Comparison of ENCODE assay signal across 1 cellular context in the genomic region with DNA sequence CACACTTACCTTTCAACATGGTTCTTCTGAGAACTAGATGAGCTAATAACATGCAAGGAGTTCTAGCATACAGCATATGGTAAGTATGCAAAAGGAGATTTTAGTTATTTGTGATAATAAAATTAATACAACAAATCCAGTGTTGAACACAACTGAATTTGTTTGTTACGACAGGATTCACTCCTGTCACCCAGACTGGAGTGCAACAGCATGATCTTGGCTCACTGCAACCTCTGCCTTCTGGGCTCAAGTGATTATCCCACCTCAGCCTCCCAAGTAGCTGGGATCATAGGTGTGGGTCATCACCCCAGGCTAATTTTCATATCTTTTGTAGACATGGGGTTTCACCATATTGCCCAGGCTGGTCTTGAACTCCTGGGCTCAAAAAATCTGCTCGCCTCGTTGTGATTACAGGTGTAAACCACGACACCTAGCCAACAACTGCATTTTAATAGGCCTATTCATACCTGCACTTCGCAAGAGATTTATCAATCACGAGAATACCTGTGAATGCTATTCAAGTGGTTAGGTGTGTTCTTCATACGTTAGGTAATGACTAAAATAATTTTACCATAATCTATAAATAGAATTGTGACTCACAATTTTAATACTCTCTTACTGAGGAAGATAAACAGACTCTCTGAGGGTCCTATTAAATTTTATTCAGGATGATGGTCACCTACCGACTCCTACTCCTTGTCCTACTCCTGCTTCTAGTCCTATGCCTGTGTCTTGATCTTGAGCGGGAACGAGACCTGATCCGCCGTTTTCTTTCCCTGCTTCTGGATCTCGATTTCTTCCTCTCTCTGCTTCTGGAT.
A peak's percentile ranks its signal among the peaks of the same experiment; 100 is the strongest.
TF ChIP-seq lines count a peak whose summit lies in the region.

No MANE protein-coding gene starts in this region.

TF ChIP-seq in K562, 482 proteins besides CTCF, POLR2A, EP300 and RAD21:
- peak; percentile 36; the same call in 1 of the 2 replicates for TF ChIP-seq RBFOX2 (IDR thresholded peaks at IDR 0.05; ENCODE audit: low read depth, low read length)
- no peak for TF ChIP-seq ETV5 (CRISPR knock-in tag; IDR thresholded peaks at IDR 0.05; ENCODE audit: low read depth)
- TF ChIP-seq STAG1 (CRISPR knock-in tag; IDR thresholded peaks at IDR 0.05; ENCODE audit: borderline replicate concordance), result no peak
- TF ChIP-seq, protein P1, sequence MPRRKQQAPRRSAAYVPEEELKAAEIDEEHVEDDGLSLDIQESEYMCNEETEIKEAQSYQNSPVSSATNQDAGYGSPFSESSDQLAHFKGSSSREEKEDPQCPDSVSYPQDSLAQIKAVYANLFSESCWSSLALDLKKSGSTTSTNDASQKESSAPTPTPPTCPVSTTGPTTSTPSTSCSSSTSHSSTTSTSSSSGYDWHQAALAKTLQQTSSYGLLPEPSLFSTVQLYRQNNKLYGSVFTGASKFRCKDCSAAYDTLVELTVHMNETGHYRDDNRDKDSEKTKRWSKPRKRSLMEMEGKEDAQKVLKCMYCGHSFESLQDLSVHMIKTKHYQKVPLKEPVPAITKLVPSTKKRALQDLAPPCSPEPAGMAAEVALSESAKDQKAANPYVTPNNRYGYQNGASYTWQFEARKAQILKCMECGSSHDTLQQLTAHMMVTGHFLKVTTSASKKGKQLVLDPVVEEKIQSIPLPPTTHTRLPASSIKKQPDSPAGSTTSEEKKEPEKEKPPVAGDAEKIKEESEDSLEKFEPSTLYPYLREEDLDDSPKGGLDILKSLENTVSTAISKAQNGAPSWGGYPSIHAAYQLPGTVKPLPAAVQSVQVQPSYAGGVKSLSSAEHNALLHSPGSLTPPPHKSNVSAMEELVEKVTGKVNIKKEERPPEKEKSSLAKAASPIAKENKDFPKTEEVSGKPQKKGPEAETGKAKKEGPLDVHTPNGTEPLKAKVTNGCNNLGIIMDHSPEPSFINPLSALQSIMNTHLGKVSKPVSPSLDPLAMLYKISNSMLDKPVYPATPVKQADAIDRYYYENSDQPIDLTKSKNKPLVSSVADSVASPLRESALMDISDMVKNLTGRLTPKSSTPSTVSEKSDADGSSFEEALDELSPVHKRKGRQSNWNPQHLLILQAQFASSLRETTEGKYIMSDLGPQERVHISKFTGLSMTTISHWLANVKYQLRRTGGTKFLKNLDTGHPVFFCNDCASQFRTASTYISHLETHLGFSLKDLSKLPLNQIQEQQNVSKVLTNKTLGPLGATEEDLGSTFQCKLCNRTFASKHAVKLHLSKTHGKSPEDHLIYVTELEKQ (CRISPR knock-in tag; IDR thresholded peaks at IDR 0.05), result no peak
- peak; percentile 15 for TF ChIP-seq POLR2B (IDR thresholded peaks at IDR 0.05; ENCODE audit: low read depth, partially characterized antibody)
- TF ChIP-seq TFAM (CRISPR knock-in tag; conservative IDR thresholded peaks at IDR 0.05), result no peak
- TF ChIP-seq NFE2 (IDR thresholded peaks at IDR 0.05; ENCODE audit: low read depth), result no peak
- TF ChIP-seq ASH1L (IDR thresholded peaks at IDR 0.05; ENCODE audit: borderline replicate concordance, low read depth, partially characterized antibody), result no peak
- no peak for TF ChIP-seq DMBX1 (CRISPR knock-in tag; IDR thresholded peaks at IDR 0.05; ENCODE audit: borderline replicate concordance)
- TF ChIP-seq ZBTB40 (IDR thresholded peaks at IDR 0.05), result no peak
- TF ChIP-seq ZBTB40 (CRISPR knock-in tag; IDR thresholded peaks at IDR 0.05), result no peak
- TF ChIP-seq KAT7 (CRISPR knock-in tag; IDR thresholded peaks at IDR 0.05; ENCODE audit: borderline replicate concordance), result no peak
- TF ChIP-seq FOXK2 (conservative IDR thresholded peaks at IDR 0.05 in 1 of 2, IDR thresholded peaks at IDR 0.05 in 1 of 2; ENCODE audit: low read depth in 2 of 2), result no peak
- TF ChIP-seq XRCC5 (IDR thresholded peaks at IDR 0.05; ENCODE audit: low read depth, low read length), result no peak
- no peak for TF ChIP-seq ETS2 (tag; IDR thresholded peaks at IDR 0.05; ENCODE audit: borderline replicate concordance, poor library complexity, severe bottlenecking)
- TF ChIP-seq ESRRA (IDR thresholded peaks at IDR 0.05; ENCODE audit: borderline replicate concordance, low read depth), result no peak
- no peak for TF ChIP-seq TAL1 (IDR thresholded peaks at IDR 0.05)
